Comparison of ENCODE assay signal across 30 cellular contexts in genomic region chr7:20010877-20011276, GRCh38.
"Had no signal": no experiment of that assay in that cellular context is flagged by ENCODE, and none has a peak within 500 bp of the region (broad histone marks: within the 10 kb centered on the region; RNA-seq: fewer than 3 reads in every experiment).

No MANE protein-coding gene starts in this region.

- H3K4me1 ChIP-seq: adrenal gland, Peyer's patch had no signal

- H3K27ac ChIP-seq: adrenal gland, Peyer's patch, RWPE1, WERI-Rb-1 had no signal

- DNase-seq: activated CD4-positive, alpha-beta T cell treated with anti-CD3 and anti-CD28 coated beads, Interleukin-2, amount 10 ng/mL, durations not matched to agents 7 days and 5 days; activated CD4-positive, alpha-beta T cell treated with anti-CD3 and anti-CD28 coated beads, Interleukin-2, amount 50 U/mL, for 48 hours; activated CD8-positive, alpha-beta T cell treated with anti-CD3 and anti-CD28 coated beads, Interleukin-2, amount 10 ng/mL, durations not matched to agents 7 days and 5 days; activated gamma-delta T cell treated with Interleukin-2 at 50 U/mL for 16 hours; activated naive CD4-positive, alpha-beta T cell treated with anti-CD3 and anti-CD28 coated beads for 36 hours; activated T-cell treated with anti-CD3 and anti-CD28 coated beads, Interleukin-2, amount 50 U/mL, for 24 hours; adrenal gland; caudate nucleus; cerebellar nuclear complex; Kasumi-1; MG63; MV-4-11; NCI-H1092; NCI-H1436 treated with DMSO at 0.1 percent for 48 hours; NCI-H1694 treated with DMSO at 0.1 percent for 48 hours; NCI-H2029; NCI-H345; NCI-H524 treated with DMSO at 0.1 percent for 48 hours; NK-92 treated with Interleukin-12 subunit alpha and Interleukin-12 subunit beta, amount 100 ng/mL, for 24 hours; Peyer's patch; SIG-M5; SW 1271; T-helper 1 cell; T-helper 2 cell; T1000; WERI-Rb-1 had no signal

- H3K9me3 ChIP-seq: adrenal gland, MG63, Peyer's patch had no signal

- H3K27me3 ChIP-seq: adrenal gland, MG63, Peyer's patch had no signal

- FAIRE-seq: bronchial epithelial cell had no signal

- H3K4me3 ChIP-seq: adrenal gland, MG63, Peyer's patch had no signal

- ATAC-seq: activated CD8-positive, alpha-beta T cell treated with anti-CD3 and anti-CD28 coated beads, Interleukin-2, amount 10 ng/mL, durations not matched to agents 7 days and 5 days; activated naive CD4-positive, alpha-beta T cell treated with anti-CD3 and anti-CD28 coated beads, Interleukin-2, amount 50 U/mL, for 72 hours; Right ventricle myocardium inferior had no signal

- H3K36me3 ChIP-seq: adrenal gland, MG63, Peyer's patch, WERI-Rb-1 had no signal
